In the genomic region with DNA sequence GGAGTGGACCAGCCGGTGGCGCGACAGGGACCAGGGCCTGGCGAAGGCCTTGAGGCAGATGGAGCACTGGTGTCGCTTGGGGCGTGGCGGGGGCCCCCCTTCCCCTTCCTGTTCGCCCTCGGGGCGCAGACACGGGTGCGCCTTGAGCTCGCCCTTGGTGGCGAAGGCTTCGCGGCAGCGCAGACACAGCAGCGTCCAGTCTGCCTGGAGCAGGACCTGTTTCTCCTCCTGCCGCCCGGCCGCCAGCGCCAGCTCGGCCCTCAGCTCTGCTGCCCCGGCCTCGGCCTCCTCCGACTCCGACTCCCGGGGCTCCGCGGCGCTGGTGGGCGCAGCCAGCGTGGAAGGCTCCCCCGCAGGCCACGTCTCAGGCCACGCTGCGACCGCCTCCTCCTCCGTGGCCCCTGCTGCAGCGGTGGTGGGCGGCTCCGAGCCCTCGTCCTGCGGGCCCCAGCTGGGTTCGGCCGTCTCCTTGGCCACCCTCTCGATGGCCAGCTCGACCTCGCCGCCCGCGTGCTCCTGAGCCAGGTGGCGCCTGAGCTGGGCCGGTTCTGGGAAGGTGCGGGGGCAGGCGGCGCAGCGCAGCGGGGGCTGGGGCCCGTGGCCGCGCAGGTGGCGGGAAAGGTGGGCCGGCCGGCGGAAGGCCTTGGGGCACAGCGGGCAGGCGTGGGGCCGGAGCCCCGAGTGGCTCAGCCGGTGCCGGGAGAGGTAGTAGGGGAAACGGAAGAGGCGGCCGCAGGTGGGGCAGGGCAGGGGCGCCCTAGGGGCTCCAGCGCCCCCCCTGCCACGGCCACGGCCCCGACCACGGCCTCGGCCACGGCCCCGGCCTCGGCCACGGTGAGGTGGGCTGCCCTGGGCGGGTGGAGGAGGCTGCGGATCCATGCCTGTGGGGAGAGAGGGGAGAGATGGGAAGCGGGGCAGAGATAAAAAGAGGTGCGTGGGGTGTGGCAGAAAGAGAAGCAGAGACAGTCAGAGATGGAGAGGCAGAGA, we compare ENCODE assay signal across 7 cellular contexts. TPM values are rescaled to one million over a fixed set of nuclear protein-coding genes. Genes with fewer than 3 reads are reported as not detected.
DNase-seq lines count a peak whose midpoint lies in the region; ATAC-seq, FAIRE-seq and TF ChIP-seq lines count a peak whose summit lies in the region.
"Had no signal": no experiment of that assay in that cellular context is flagged by ENCODE, and none has a peak within 500 bp of the region (broad histone marks: within the 10 kb centered on the region; RNA-seq: fewer than 3 reads in every experiment).

No MANE protein-coding gene starts in this region.

- peak overlapping the region; percentile 92 for H3K9ac ChIP-seq in astrocyte (ENCODE audit: low read length)

- H2AFZ ChIP-seq in GM23338 (no peak overlapping the region), astrocyte (ENCODE audit: low read depth, low read length) (no peak overlapping the region)

- H3K79me2 ChIP-seq in GM23338 (replicated peaks; ENCODE audit: insufficient read depth): peaks cover 13% of the 10 kb centered on the region; the same call in 1 of the 2 replicates
- peaks cover 27% of the 10 kb centered on the region for H3K79me2 ChIP-seq in astrocyte (ENCODE audit: insufficient read depth, low read length)

- no peaks in the 10 kb centered on the region; the same call in none of the 2 replicates for H3K36me3 ChIP-seq in GM23338 (ENCODE audit: insufficient read depth)
- H3K36me3 ChIP-seq in astrocyte (ENCODE audit: insufficient read depth, low read length): peaks cover 5% of the 10 kb centered on the region

- no peak for ATAC-seq in GM23338
- peak in 1 of 2 donors; percentile 40 for ATAC-seq in natural killer cell treated with Interleukin-12 subunit alpha and Interleukin-12 subunit beta and Interleukin-15 and Interleukin-18, amount 100 ng/mL, for 72 hours
- ATAC-seq: body of pancreas had no signal

- H3K27ac Mint-ChIP-seq in GM23338 (0 out of 2 replicates have a peak overlapping the region, but pooled peaks have one; percentile 74), astrocyte (ENCODE audit: unreplicated experiment) (peak overlapping the region; percentile 82)
- peak overlapping the region; percentile 65 to 73 for H3K27ac Mint-ChIP-seq in natural killer cell treated with Interleukin-12 subunit alpha and Interleukin-12 subunit beta and Interleukin-15 and Interleukin-18, amount 100 ng/mL, for 72 hours

- H3K9me2 ChIP-seq in GM23338 (ENCODE audit: insufficient read depth): no peaks in the 10 kb centered on the region

- H3K27me3 ChIP-seq in GM23338 (ENCODE audit: insufficient read depth): no peaks in the 10 kb centered on the region
- H3K27me3 ChIP-seq in astrocyte (ENCODE audit: insufficient read depth, low read length): no peaks in the 10 kb centered on the region
- H3K27me3 ChIP-seq: body of pancreas had no signal

- H3K9me3 ChIP-seq in astrocyte (ENCODE audit: insufficient read depth, low read depth, low read length): no peaks in the 10 kb centered on the region
- H3K9me3 ChIP-seq: body of pancreas had no signal

- H3K27ac ChIP-seq in GM23338 (ENCODE audit: low read depth): peak overlapping the region; percentile 55; the same call in 1 of the 2 replicates
- no peak overlapping the region for H3K27ac ChIP-seq in astrocyte (ENCODE audit: low read depth, low read length)

- TF ChIP-seq CTCF in GM23338 (conservative IDR thresholded peaks at IDR 0.05; ENCODE audit: low read depth in 2 of 2) (no peak), astrocyte (IDR thresholded peaks at IDR 0.05; ENCODE audit: insufficient read depth, low read depth, low read length) (no peak), GM10248 (IDR thresholded peaks at IDR 0.05; ENCODE audit: control extremely low read depth, extremely low read depth, low read depth, missing control alignments) (no peak)

- no peak for FAIRE-seq in astrocyte (lab: Jason Lieb, UNC)

- peaks cover 25% of the 10 kb centered on the region for H3K36me3 Mint-ChIP-seq in GM23338 (ENCODE audit: low read depth)
- H3K36me3 Mint-ChIP-seq in astrocyte (ENCODE audit: low read depth, unreplicated experiment): peaks cover 14% of the 10 kb centered on the region
- H3K36me3 Mint-ChIP-seq in natural killer cell treated with Interleukin-12 subunit alpha and Interleukin-12 subunit beta and Interleukin-15 and Interleukin-18, amount 100 ng/mL, for 72 hours: no peaks in the 10 kb centered on the region

- H3K27me3 Mint-ChIP-seq in GM23338 (ENCODE audit: insufficient read depth, low read depth, poor library complexity) (peaks cover 12% of the 10 kb centered on the region), astrocyte (ENCODE audit: low read depth, unreplicated experiment) (no peaks in the 10 kb centered on the region)
- no peaks in the 10 kb centered on the region for H3K27me3 Mint-ChIP-seq in natural killer cell treated with Interleukin-12 subunit alpha and Interleukin-12 subunit beta and Interleukin-15 and Interleukin-18, amount 100 ng/mL, for 72 hours

- peak overlapping the region; percentile 93 for H3K4me3 ChIP-seq in GM23338
- H3K4me3 ChIP-seq in astrocyte (ENCODE audit: insufficient read depth, low read depth, low read length): peak overlapping the region; percentile 80

- no peaks in the 10 kb centered on the region for H3K4me1 ChIP-seq in GM23338 (ENCODE audit: insufficient read depth)
- peaks cover 4% of the 10 kb centered on the region for H3K4me1 ChIP-seq in astrocyte (ENCODE audit: insufficient read depth, low read length)

- POLR2A ChIA-PET in GM10248 (lab: Yijun Ruan, JAX): interaction anchor here (0.5 kb wide), 1 partner anchor 1705 kb away, joined by 3 read pairs; no protein-coding TSS in a partner anchor

- DNase-seq in GM23338 (ENCODE audit: low spot score) (no peak), astrocyte (ENCODE audit: low read depth) (no peak), GM10248 (ENCODE audit: extremely low spot score) (no peak), NCI-H526 (lab: John Stamatoyannopoulos, UW) (no peak)
- no peak for DNase-seq in natural killer cell treated with Interleukin-12 subunit alpha and Interleukin-12 subunit beta and Interleukin-15 and Interleukin-18, amount 100 ng/mL, for 72 hours (ENCODE audit: low spot score)
- no peak for DNase-seq in activated CD4-positive, CD25-positive, alpha-beta regulatory T cell (lab: John Stamatoyannopoulos, UW)
- DNase-seq: body of pancreas had no signal

- peaks cover 14% of the 10 kb centered on the region for H3F3A ChIP-seq in GM23338 (replicated peaks; ENCODE audit: low read depth)

- CTCF ChIA-PET in GM10248 (lab: Yijun Ruan, JAX): no interaction called here

- H3K4me3 Mint-ChIP-seq in GM23338 (peak overlapping the region; percentile 87), astrocyte (ENCODE audit: unreplicated experiment) (peak overlapping the region; percentile 96)
- peak overlapping the region; percentile 89 for H3K4me3 Mint-ChIP-seq in natural killer cell treated with Interleukin-12 subunit alpha and Interleukin-12 subunit beta and Interleukin-15 and Interleukin-18, amount 100 ng/mL, for 72 hours

- H3K9me3 Mint-ChIP-seq in GM23338: no peaks in the 10 kb centered on the region
- no peaks in the 10 kb centered on the region for H3K9me3 Mint-ChIP-seq in astrocyte (ENCODE audit: unreplicated experiment)
- no peaks in the 10 kb centered on the region for H3K9me3 Mint-ChIP-seq in natural killer cell treated with Interleukin-12 subunit alpha and Interleukin-12 subunit beta and Interleukin-15 and Interleukin-18, amount 100 ng/mL, for 72 hours

- H4K20me1 ChIP-seq in GM23338 (replicated peaks; ENCODE audit: insufficient read depth) (no peaks in the 10 kb centered on the region; the same call in 1 of the 2 replicates), astrocyte (ENCODE audit: insufficient read depth, low read length) (peaks cover 12% of the 10 kb centered on the region)

- H3K4me1 Mint-ChIP-seq in GM23338 (peaks cover 9% of the 10 kb centered on the region), astrocyte (ENCODE audit: low read depth, unreplicated experiment) (peaks cover 25% of the 10 kb centered on the region)
- peaks cover 15 to 20% of the 10 kb centered on the region in 2 donors for H3K4me1 Mint-ChIP-seq in natural killer cell treated with Interleukin-12 subunit alpha and Interleukin-12 subunit beta and Interleukin-15 and Interleukin-18, amount 100 ng/mL, for 72 hours (ENCODE audit: low read depth in 2 of 2)

- H3K4me2 ChIP-seq in GM23338: peak overlapping the region; percentile 89
- H3K4me2 ChIP-seq in astrocyte (ENCODE audit: low read length): peak overlapping the region; percentile 99

TF ChIP-seq in GM23338, 12 proteins besides CTCF, POLR2A, EP300 and RAD21 (continues in another document):
- TF ChIP-seq POLR2AphosphoS5 (IDR thresholded peaks at IDR 0.05; ENCODE audit: low read depth): no peak

RNA-seq across cellular contexts. Expression of gene ZNF579, which starts 1.6 kb away (rescaled TPM):
- total RNA-seq in GM23338 (2014; rRNA removed; shearing (Covaris generic)): 8.4 and 12.2 TPM in 2 replicates
- 7.3 and 8.6 TPM in 2 replicates for polyA plus RNA-seq in GM23338 (2016; fragmentation: Nextera tagmentation; extraction: Ambion mirVana)
- total RNA-seq in astrocyte: 50.2 and 58.0 TPM in 2 replicates
- 10 to 100 TPM in 1 of 2 donors, 1 to 10 TPM in 1; 6.5 to 10.2 TPM for total RNA-seq in natural killer cell treated with Interleukin-12 subunit alpha and Interleukin-12 subunit beta and Interleukin-15 and Interleukin-18, amount 100 ng/mL, for 72 hours

RNA-seq across cellular contexts. Expression of gene FIZ1, which starts 20.3 kb away (rescaled TPM):
- 10.1 and 12.6 TPM in 2 replicates for total RNA-seq in GM23338 (2014; rRNA removed; shearing (Covaris generic))
- 5.3 and 5.4 TPM in 2 replicates for polyA plus RNA-seq in GM23338 (2016; fragmentation: Nextera tagmentation; extraction: Ambion mirVana)
- 14.2 and 14.5 TPM in 2 replicates for total RNA-seq in astrocyte
- total RNA-seq in natural killer cell treated with Interleukin-12 subunit alpha and Interleukin-12 subunit beta and Interleukin-15 and Interleukin-18, amount 100 ng/mL, for 72 hours: 10 to 100 TPM; 11.8 to 15.8 TPM

RNA-seq across cellular contexts. Expression of gene ZNF524, which starts 21.0 kb away (rescaled TPM):
- total RNA-seq in GM23338 (2014; rRNA removed; shearing (Covaris generic)): 8.3 and 16.5 TPM in 2 replicates
- 5.7 and 6.0 TPM in 2 replicates for polyA plus RNA-seq in GM23338 (2016; fragmentation: Nextera tagmentation; extraction: Ambion mirVana)
- total RNA-seq in astrocyte: 6.0 and 6.3 TPM in 2 replicates
- 10 to 100 TPM; 10.6 to 14.7 TPM for total RNA-seq in natural killer cell treated with Interleukin-12 subunit alpha and Interleukin-12 subunit beta and Interleukin-15 and Interleukin-18, amount 100 ng/mL, for 72 hours

RNA-seq across cellular contexts. Expression of gene ZNF865, which starts 26.4 kb away (rescaled TPM):
- 10.3 and 12.1 TPM in 2 replicates for total RNA-seq in GM23338 (2014; rRNA removed; shearing (Covaris generic))
- polyA plus RNA-seq in GM23338 (2016; fragmentation: Nextera tagmentation; extraction: Ambion mirVana): 2.2 and 2.4 TPM in 2 replicates
- total RNA-seq in astrocyte: 15.0 and 15.3 TPM in 2 replicates
- 10 to 100 TPM; 15.4 to 20.7 TPM for total RNA-seq in natural killer cell treated with Interleukin-12 subunit alpha and Interleukin-12 subunit beta and Interleukin-15 and Interleukin-18, amount 100 ng/mL, for 72 hours

RNA-seq across cellular contexts. Expression of gene SBK3, which starts 33.7 kb away (rescaled TPM):
- total RNA-seq in GM23338 (2014; rRNA removed; shearing (Covaris generic)): 0.23 and 0.94 TPM in 2 replicates
- polyA plus RNA-seq in GM23338 (2016; fragmentation: Nextera tagmentation; extraction: Ambion mirVana): 0.27 and 0.80 TPM in 2 replicates
- 0.34 and 0.91 TPM in 2 replicates for total RNA-seq in astrocyte
- total RNA-seq in natural killer cell treated with Interleukin-12 subunit alpha and Interleukin-12 subunit beta and Interleukin-15 and Interleukin-18, amount 100 ng/mL, for 72 hours: not detected
- total RNA-seq: body of pancreas had no signal
